In the genomic region with DNA sequence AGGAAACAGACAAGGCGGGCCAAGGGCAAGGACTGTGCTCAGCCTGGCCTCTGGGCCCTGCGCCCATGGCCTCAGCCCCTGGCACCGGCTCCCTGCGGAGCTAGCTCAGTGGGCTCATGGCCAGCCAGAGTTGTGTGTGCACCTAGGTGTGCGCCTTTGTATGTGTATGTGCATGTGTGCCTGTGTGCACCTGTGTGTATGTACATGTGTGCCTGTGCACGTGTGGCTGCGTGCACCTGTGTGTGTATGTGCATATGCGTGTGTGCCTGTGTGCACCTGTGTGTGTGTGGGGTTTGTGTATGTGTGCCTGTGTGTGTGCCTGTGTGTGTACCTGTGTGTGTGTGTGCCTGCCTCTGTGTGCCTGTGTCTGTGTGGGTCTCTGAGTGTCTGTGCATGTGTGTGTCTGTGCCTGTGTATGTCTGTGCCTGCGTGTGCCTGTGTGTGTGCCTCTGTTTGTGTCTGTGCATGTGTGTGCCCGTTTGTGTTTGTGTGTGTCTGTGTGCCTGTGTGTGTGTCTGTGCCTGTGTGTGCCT, we compare ENCODE assay signal across 2 cellular contexts.
TF ChIP-seq lines count a peak whose summit lies in the region.

No MANE protein-coding gene starts in this region.

TF ChIP-seq in HEK293, 187 proteins besides CTCF, POLR2A, EP300 and RAD21 (continued from another document and continues in another):
- TF ChIP-seq, protein P1, sequence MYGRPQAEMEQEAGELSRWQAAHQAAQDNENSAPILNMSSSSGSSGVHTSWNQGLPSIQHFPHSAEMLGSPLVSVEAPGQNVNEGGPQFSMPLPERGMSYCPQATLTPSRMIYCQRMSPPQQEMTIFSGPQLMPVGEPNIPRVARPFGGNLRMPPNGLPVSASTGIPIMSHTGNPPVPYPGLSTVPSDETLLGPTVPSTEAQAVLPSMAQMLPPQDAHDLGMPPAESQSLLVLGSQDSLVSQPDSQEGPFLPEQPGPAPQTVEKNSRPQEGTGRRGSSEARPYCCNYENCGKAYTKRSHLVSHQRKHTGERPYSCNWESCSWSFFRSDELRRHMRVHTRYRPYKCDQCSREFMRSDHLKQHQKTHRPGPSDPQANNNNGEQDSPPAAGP (tag by site-specific recombination; IDR thresholded peaks at IDR 0.05): no peak
- TF ChIP-seq ZNF837 (tag by site-specific recombination; IDR thresholded peaks at IDR 0.05) (no peak), ZNF354C (tag by site-specific recombination; IDR thresholded peaks at IDR 0.05; ENCODE audit: borderline replicate concordance, low read depth) (no peak), EGR2 (tag by site-specific recombination; IDR thresholded peaks at IDR 0.05; ENCODE audit: low read depth) (no peak), ZNF654 (tag by site-specific recombination; IDR thresholded peaks at IDR 0.05; ENCODE audit: low read depth) (no peak), GLI2 (tag by site-specific recombination; IDR thresholded peaks at IDR 0.05; ENCODE audit: borderline replicate concordance, low read depth) (no peak), ZBTB21 (tag by site-specific recombination; IDR thresholded peaks at IDR 0.05) (no peak), ZNF473 (tag by site-specific recombination; IDR thresholded peaks at IDR 0.05) (peak; percentile 71; the same call in 1 of the 2 replicates), ZNF426 (tag by site-specific recombination; IDR thresholded peaks at IDR 0.05) (no peak), ZNF561 (tag by site-specific recombination; IDR thresholded peaks at IDR 0.05; ENCODE audit: borderline replicate concordance) (no peak), REPIN1 (tag by site-specific recombination; IDR thresholded peaks at IDR 0.05; ENCODE audit: low read depth) (no peak), BCL11B (tag by site-specific recombination; IDR thresholded peaks at IDR 0.05; ENCODE audit: low read depth) (no peak), ZIC2 (tag by site-specific recombination; IDR thresholded peaks at IDR 0.05) (peak; percentile 32; the same call in 1 of the 2 replicates)
- TF ChIP-seq, protein P2, sequence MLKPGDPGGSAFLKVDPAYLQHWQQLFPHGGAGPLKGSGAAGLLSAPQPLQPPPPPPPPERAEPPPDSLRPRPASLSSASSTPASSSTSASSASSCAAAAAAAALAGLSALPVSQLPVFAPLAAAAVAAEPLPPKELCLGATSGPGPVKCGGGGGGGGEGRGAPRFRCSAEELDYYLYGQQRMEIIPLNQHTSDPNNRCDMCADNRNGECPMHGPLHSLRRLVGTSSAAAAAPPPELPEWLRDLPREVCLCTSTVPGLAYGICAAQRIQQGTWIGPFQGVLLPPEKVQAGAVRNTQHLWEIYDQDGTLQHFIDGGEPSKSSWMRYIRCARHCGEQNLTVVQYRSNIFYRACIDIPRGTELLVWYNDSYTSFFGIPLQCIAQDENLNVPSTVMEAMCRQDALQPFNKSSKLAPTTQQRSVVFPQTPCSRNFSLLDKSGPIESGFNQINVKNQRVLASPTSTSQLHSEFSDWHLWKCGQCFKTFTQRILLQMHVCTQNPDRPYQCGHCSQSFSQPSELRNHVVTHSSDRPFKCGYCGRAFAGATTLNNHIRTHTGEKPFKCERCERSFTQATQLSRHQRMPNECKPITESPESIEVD (tag by site-specific recombination; IDR thresholded peaks at IDR 0.05): no peak
- TF ChIP-seq, protein P3, sequence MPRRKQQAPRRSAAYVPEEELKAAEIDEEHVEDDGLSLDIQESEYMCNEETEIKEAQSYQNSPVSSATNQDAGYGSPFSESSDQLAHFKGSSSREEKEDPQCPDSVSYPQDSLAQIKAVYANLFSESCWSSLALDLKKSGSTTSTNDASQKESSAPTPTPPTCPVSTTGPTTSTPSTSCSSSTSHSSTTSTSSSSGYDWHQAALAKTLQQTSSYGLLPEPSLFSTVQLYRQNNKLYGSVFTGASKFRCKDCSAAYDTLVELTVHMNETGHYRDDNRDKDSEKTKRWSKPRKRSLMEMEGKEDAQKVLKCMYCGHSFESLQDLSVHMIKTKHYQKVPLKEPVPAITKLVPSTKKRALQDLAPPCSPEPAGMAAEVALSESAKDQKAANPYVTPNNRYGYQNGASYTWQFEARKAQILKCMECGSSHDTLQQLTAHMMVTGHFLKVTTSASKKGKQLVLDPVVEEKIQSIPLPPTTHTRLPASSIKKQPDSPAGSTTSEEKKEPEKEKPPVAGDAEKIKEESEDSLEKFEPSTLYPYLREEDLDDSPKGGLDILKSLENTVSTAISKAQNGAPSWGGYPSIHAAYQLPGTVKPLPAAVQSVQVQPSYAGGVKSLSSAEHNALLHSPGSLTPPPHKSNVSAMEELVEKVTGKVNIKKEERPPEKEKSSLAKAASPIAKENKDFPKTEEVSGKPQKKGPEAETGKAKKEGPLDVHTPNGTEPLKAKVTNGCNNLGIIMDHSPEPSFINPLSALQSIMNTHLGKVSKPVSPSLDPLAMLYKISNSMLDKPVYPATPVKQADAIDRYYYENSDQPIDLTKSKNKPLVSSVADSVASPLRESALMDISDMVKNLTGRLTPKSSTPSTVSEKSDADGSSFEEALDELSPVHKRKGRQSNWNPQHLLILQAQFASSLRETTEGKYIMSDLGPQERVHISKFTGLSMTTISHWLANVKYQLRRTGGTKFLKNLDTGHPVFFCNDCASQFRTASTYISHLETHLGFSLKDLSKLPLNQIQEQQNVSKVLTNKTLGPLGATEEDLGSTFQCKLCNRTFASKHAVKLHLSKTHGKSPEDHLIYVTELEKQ (tag by site-specific recombination; IDR thresholded peaks at IDR 0.05; ENCODE audit: borderline replicate concordance): no peak

TF ChIP-seq in HepG2, 621 proteins besides CTCF, POLR2A, EP300 and RAD21 (continues in another document):
- TF ChIP-seq, protein P4, sequence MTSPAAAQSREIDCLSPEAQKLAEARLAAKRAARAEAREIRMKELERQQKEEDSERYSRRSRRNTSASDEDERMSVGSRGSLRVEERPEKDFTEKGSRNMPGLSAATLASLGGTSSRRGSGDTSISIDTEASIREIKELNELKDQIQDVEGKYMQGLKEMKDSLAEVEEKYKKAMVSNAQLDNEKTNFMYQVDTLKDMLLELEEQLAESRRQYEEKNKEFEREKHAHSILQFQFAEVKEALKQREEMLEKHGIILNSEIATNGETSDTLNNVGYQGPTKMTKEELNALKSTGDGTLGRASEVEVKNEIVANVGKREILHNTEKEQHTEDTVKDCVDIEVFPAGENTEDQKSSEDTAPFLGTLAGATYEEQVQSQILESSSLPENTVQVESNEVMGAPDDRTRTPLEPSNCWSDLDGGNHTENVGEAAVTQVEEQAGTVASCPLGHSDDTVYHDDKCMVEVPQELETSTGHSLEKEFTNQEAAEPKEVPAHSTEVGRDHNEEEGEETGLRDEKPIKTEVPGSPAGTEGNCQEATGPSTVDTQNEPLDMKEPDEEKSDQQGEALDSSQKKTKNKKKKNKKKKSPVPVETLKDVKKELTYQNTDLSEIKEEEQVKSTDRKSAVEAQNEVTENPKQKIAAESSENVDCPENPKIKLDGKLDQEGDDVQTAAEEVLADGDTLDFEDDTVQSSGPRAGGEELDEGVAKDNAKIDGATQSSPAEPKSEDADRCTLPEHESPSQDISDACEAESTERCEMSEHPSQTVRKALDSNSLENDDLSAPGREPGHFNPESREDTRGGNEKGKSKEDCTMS (CRISPR knock-in tag; conservative IDR thresholded peaks at IDR 0.05): no peak
- TF ChIP-seq, protein P5, sequence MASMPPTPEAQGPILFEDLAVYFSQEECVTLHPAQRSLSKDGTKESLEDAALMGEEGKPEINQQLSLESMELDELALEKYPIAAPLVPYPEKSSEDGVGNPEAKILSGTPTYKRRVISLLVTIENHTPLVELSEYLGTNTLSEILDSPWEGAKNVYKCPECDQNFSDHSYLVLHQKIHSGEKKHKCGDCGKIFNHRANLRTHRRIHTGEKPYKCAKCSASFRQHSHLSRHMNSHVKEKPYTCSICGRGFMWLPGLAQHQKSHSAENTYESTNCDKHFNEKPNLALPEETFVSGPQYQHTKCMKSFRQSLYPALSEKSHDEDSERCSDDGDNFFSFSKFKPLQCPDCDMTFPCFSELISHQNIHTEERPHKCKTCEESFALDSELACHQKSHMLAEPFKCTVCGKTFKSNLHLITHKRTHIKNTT (CRISPR knock-in tag; IDR thresholded peaks at IDR 0.05): no peak
- TF ChIP-seq IKZF1 (IDR thresholded peaks at IDR 0.05) (0 out of 2 replicates have a peak, but pooled peaks have one; percentile 20), NFE2L1 (CRISPR knock-in tag; IDR thresholded peaks at IDR 0.05; ENCODE audit: borderline replicate concordance) (no peak), ZNF747 (CRISPR knock-in tag; IDR thresholded peaks at IDR 0.05; ENCODE audit: borderline replicate concordance) (no peak), MED13 (CRISPR knock-in tag; IDR thresholded peaks at IDR 0.05) (no peak), ZNF282 (IDR thresholded peaks at IDR 0.05; ENCODE audit: partially characterized antibody) (peak; percentile 82), RBM39 (IDR thresholded peaks at IDR 0.05; ENCODE audit: low read depth, low read length, poor library complexity, severe bottlenecking) (no peak), ZNF354B (CRISPR knock-in tag; IDR thresholded peaks at IDR 0.05) (no peak), SIX1 (CRISPR knock-in tag; IDR thresholded peaks at IDR 0.05; ENCODE audit: borderline replicate concordance) (no peak), FOXA1 (IDR thresholded peaks at IDR 0.05) (peak; percentile 49), FOXA1 (CRISPR knock-in tag; IDR thresholded peaks at IDR 0.05) (no peak), SKI (IDR thresholded peaks at IDR 0.05; ENCODE audit: partially characterized antibody) (no peak), ZNF543 (CRISPR knock-in tag; IDR thresholded peaks at IDR 0.05) (no peak), ZBTB1 (CRISPR knock-in tag; IDR thresholded peaks at IDR 0.05; ENCODE audit: borderline replicate concordance) (no peak), IRX3 (CRISPR knock-in tag; IDR thresholded peaks at IDR 0.05; ENCODE audit: borderline replicate concordance, low read depth) (no peak), TP53 (CRISPR knock-in tag; conservative IDR thresholded peaks at IDR 0.05) (no peak), ZNF180 (CRISPR knock-in tag; IDR thresholded peaks at IDR 0.05; ENCODE audit: borderline replicate concordance, low read depth) (no peak), ZSCAN30 (CRISPR knock-in tag; IDR thresholded peaks at IDR 0.05) (no peak), SOX6 (IDR thresholded peaks at IDR 0.05) (0 out of 2 replicates have a peak, but pooled peaks have one; percentile 27), SOX6 (CRISPR knock-in tag; IDR thresholded peaks at IDR 0.05) (no peak)
- TF ChIP-seq, protein P6, sequence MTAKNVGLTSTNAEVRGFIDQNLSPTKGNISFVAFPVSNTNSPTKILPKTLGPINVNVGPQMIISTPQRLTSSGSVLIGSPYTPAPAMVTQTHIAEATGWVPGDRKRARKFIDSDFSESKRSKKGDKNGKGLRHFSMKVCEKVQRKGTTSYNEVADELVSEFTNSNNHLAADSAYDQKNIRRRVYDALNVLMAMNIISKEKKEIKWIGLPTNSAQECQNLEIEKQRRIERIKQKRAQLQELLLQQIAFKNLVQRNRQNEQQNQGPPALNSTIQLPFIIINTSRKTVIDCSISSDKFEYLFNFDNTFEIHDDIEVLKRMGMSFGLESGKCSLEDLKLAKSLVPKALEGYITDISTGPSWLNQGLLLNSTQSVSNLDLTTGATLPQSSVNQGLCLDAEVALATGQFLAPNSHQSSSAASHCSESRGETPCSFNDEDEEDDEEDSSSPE (CRISPR knock-in tag; IDR thresholded peaks at IDR 0.05): no peak
- TF ChIP-seq, protein P7, sequence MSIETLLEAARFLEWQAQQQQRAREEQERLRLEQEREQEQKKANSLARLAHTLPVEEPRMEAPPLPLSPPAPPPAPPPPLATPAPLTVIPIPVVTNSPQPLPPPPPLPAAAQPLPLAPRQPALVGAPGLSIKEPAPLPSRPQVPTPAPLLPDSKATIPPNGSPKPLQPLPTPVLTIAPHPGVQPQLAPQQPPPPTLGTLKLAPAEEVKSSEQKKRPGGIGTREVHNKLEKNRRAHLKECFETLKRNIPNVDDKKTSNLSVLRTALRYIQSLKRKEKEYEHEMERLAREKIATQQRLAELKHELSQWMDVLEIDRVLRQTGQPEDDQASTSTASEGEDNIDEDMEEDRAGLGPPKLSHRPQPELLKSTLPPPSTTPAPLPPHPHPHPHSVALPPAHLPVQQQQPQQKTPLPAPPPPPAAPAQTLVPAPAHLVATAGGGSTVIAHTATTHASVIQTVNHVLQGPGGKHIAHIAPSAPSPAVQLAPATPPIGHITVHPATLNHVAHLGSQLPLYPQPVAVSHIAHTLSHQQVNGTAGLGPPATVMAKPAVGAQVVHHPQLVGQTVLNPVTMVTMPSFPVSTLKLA (IDR thresholded peaks at IDR 0.05): peak; percentile 62
- TF ChIP-seq, protein P8, sequence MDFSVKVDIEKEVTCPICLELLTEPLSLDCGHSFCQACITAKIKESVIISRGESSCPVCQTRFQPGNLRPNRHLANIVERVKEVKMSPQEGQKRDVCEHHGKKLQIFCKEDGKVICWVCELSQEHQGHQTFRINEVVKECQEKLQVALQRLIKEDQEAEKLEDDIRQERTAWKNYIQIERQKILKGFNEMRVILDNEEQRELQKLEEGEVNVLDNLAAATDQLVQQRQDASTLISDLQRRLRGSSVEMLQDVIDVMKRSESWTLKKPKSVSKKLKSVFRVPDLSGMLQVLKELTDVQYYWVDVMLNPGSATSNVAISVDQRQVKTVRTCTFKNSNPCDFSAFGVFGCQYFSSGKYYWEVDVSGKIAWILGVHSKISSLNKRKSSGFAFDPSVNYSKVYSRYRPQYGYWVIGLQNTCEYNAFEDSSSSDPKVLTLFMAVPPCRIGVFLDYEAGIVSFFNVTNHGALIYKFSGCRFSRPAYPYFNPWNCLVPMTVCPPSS (IDR thresholded peaks at IDR 0.05): no peak
